ENCODE assay signal across 23 cellular contexts in genomic region chr2:100520224-100520623, GRCh38. TPM values are rescaled to one million over a fixed set of nuclear protein-coding genes. Genes with fewer than 3 reads are reported as not detected.
"Had no signal": no experiment of that assay in that cellular context is flagged by ENCODE, and none has a peak within 500 bp of the region (broad histone marks: within the 10 kb centered on the region; RNA-seq: fewer than 3 reads in every experiment).

No MANE protein-coding gene starts in this region.

- H3K36me3 ChIP-seq: right lobe of liver, thoracic aorta, upper lobe of right lung had no signal

- H3K4me2 ChIP-seq: smooth muscle cell had no signal

- H3K4me3 ChIP-seq: right lobe of liver, smooth muscle cell, thoracic aorta, upper lobe of right lung had no signal

- FAIRE-seq: keratinocyte had no signal

- H3K4me1 ChIP-seq: right lobe of liver, upper lobe of right lung had no signal

- H3K9me3 ChIP-seq: right lobe of liver, thoracic aorta, upper lobe of right lung had no signal

- H3K27me3 ChIP-seq: right lobe of liver, upper lobe of right lung had no signal

- DNase-seq: activated CD4-positive, alpha-beta T cell treated with anti-CD3 and anti-CD28 coated beads, Interleukin-2, amount 10 ng/mL, durations not matched to agents 24 days and 14 days; activated CD8-positive, alpha-beta T cell treated with anti-CD3 and anti-CD28 coated beads for 36 hours; activated naive CD4-positive, alpha-beta T cell; activated naive CD8-positive, alpha-beta T cell treated with anti-CD3 and anti-CD28 coated beads for 36 hours; activated T-cell treated with anti-CD3 and anti-CD28 coated beads, Interleukin-2, amount 50 U/mL, for 1 hour; amygdala; caudate nucleus; effector memory CD8-positive, alpha-beta T cell; foreskin melanocyte; hypothalamus; right lobe of liver; stimulated activated CD4-positive, alpha-beta T cell treated with anti-CD3 and anti-CD28 coated beads, Interleukin-4, amount 100 ng/mL, for 24 hours; upper lobe of right lung had no signal

- H3K27ac ChIP-seq: right lobe of liver, thoracic aorta, upper lobe of right lung had no signal

RNA-seq across cellular contexts. Expression of gene NMS, which starts 49.9 kb away (rescaled TPM):
- total RNA-seq: activated CD4-positive, alpha-beta T cell treated with anti-CD3 and anti-CD28 coated beads, Interleukin-2, amount 10 ng/mL, durations not matched to agents 24 days and 14 days; activated CD8-positive, alpha-beta T cell treated with anti-CD3 and anti-CD28 coated beads for 36 hours; activated naive CD8-positive, alpha-beta T cell treated with anti-CD3 and anti-CD28 coated beads for 36 hours; activated T-helper 17 cell treated with anti-CD3 and anti-CD28 coated beads, Interleukin-2, amount 50 U/mL, for 72 hours; dermis microvascular lymphatic vessel endothelial cell; left lobe of liver; lung microvascular endothelial cell; omental fat pad; pulmonary artery endothelial cell; right lobe of liver; smooth muscle cell; thoracic aorta; upper lobe of right lung had no signal
- polyA plus RNA-seq: keratinocyte, neural cell, smooth muscle cell had no signal
